ENCODE assay signal across 24 cellular contexts in the genomic region with DNA sequence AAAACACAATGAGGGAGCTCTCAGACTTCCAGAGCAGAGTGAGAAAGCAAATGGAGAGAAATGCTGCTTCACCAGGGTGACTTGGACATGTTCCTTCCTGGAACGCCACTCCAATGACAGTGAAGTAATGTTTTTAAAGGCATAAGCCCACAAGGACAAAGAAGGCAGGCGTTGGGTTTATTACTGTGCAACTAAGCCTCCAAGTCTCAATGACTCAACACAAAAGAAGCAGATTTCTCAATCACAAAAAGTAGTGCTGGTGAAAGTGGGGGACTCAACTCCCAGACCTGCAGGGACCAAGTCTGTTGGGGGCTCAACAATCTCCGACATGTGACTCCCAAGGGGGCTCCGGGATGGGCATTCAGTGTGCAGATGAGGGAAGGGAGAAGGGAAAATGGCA.
DNase-seq lines count a peak whose midpoint lies in the region; ATAC-seq and TF ChIP-seq lines count a peak whose summit lies in the region.
"Had no signal": no experiment of that assay in that cellular context is flagged by ENCODE, and none has a peak within 500 bp of the region (broad histone marks: within the 10 kb centered on the region; RNA-seq: fewer than 3 reads in every experiment).

No MANE protein-coding gene starts in this region.

- ATAC-seq in sciatic nerve = peak; percentile 93
- ATAC-seq in GM18909 (IDR thresholded peaks at IDR 0.05; ENCODE audit: poor library complexity, unreplicated experiment) = no peak
- ATAC-seq: stimulated activated naive B cell treated with anti-CD40 and anti-IgM and Interleukin-4, amounts not matched to agents 10 μg/mL and 1 μg/mL and 100 μg/mL, for 72 hours had no signal

- 46 to 48% methylated on average over 4 of the region's 4 CpGs for WGBS in esophagus squamous epithelium, 2 donors

- no peak overlapping the region for H3K4me3 ChIP-seq in esophagus squamous epithelium
- H3K4me3 ChIP-seq: coronary artery, testis had no signal

- H3K4me1 ChIP-seq in esophagus squamous epithelium = peaks cover 0 to 16% (median 4%) of the 10 kb centered on the region in 3 donors
- H3K4me1 ChIP-seq: testis had no signal

- no peak for TF ChIP-seq POLR2A in esophagus squamous epithelium (IDR thresholded peaks at IDR 0.05)

- TF ChIP-seq CTCF in RWPE1 (conservative IDR thresholded peaks at IDR 0.05; ENCODE audit: low read depth) = no peak
- TF ChIP-seq CTCF in esophagus squamous epithelium (IDR thresholded peaks at IDR 0.05) = no peak

- H3K27ac ChIP-seq in RWPE1 (peak overlapping the region; percentile 31; the same call in 1 of the 2 replicates), esophagus squamous epithelium (peak overlapping the region in 3 of 4 donors; percentile 23 to 40 (median 33))
- H3K27ac ChIP-seq: brain microvascular endothelial cell, coronary artery, KMS-11, testis had no signal

- intact Hi-C loops in esophagus squamous epithelium (cut with DNase I) = no loop called here
- intact Hi-C loops in sciatic nerve (cut with DNase I) = no loop called here

- peaks cover 0 to 19% (median 10%) of the 10 kb centered on the region in 3 donors for H3K9me3 ChIP-seq in esophagus squamous epithelium
- H3K9me3 ChIP-seq: testis had no signal

- CTCF ChIA-PET in RWPE1 (lab: Yijun Ruan, JAX) = no interaction called here

- no peaks in the 10 kb centered on the region for H3K36me3 ChIP-seq in esophagus squamous epithelium
- H3K36me3 ChIP-seq: brain microvascular endothelial cell had no signal

- POLR2A ChIA-PET in RWPE1 (lab: Yijun Ruan, JAX; ENCODE audit: low non-redundant PET) = no interaction called here

- H3K27me3 ChIP-seq in esophagus squamous epithelium = no peaks in the 10 kb centered on the region
- H3K27me3 ChIP-seq: brain microvascular endothelial cell, testis had no signal

- DNase-seq in HT1080 (ENCODE audit: low read depth) (peak; percentile 15), RWPE1 (ENCODE audit: low spot score) (peak; percentile 13), esophagus squamous epithelium (lab: John Stamatoyannopoulos, UW) (no peak), sciatic nerve (ENCODE audit: low spot score) (no peak), GM19238 (ENCODE audit: insufficient read length, low spot score) (no peak), NCI-H526 treated with DMSO at 0.1 percent for 48 hours (lab: John Stamatoyannopoulos, UW) (no peak), NCI-H1694 treated with DMSO at 0.1 percent for 48 hours (lab: John Stamatoyannopoulos, UW) (no peak)
- DNase-seq: activated B cell treated with CpG ODN at 0.5 μM for 24 hours; activated CD4-positive, alpha-beta T cell treated with anti-CD3 and anti-CD28 coated beads, Interleukin-2, amount 50 U/mL, for 48 hours; activated effector memory CD4-positive, alpha-beta T cell treated with Interleukin-2 at 50 U/mL for 16 hours; brain microvascular endothelial cell; CD4-positive, alpha-beta T cell; DMS 273 treated with DMSO at 0.1 percent for 48 hours; foreskin fibroblast; HCEC 1CT; hippocampal formation; NCI-H1092; NCI-H2029 treated with DMSO at 0.1 percent for 48 hours; small intestine; stimulated activated naive B cell treated with anti-CD40 and anti-IgM and Interleukin-4, amounts not matched to agents 10 μg/mL and 1 μg/mL and 100 μg/mL, for 72 hours; testis had no signal

Comparison
In these comparisons a context has a peak if more than half of its experiments do, and no peak if none do; other contexts are left out.
1. DNase-seq: peak in HT1080 (single experiment) and RWPE1 (single experiment); none in esophagus squamous epithelium (single experiment), sciatic nerve (single experiment), GM19238 (single experiment), NCI-H526 treated with DMSO at 0.1 percent for 48 hours (single experiment) and NCI-H1694 treated with DMSO at 0.1 percent for 48 hours (single experiment).